ENCODE assay signal across 23 cellular contexts in genomic region chrX:139112432-139112831, GRCh38.
A peak's percentile ranks its signal among the peaks of the same experiment; 100 is the strongest.
DNase-seq lines count a peak whose midpoint lies in the region; ATAC-seq and TF ChIP-seq lines count a peak whose summit lies in the region.
"Had no signal": no experiment of that assay in that cellular context is flagged by ENCODE, and none has a peak within 500 bp of the region (broad histone marks: within the 10 kb centered on the region; RNA-seq: fewer than 3 reads in every experiment).

No MANE protein-coding gene starts in this region.

- H3K27me3 ChIP-seq in effector memory CD4-positive, alpha-beta T cell (replicated peaks; ENCODE audit: control insufficient read depth, insufficient read depth, low read length, poor library complexity, severe bottlenecking) = no peaks in the 10 kb centered on the region
- no peaks in the 10 kb centered on the region for H3K27me3 ChIP-seq in naive thymus-derived CD4-positive, alpha-beta T cell (ENCODE audit: control insufficient read depth in 2 of 2, insufficient read depth in 2 of 2, low read length in 2 of 2)
- H3K27me3 ChIP-seq: Peyer's patch, transverse colon had no signal

- ATAC-seq in naive thymus-derived CD4-positive, alpha-beta T cell = no peak
- ATAC-seq: activated T-helper 17 cell treated with anti-CD3 and anti-CD28 coated beads, Interleukin-2, amount 50 U/mL, for 72 hours; CD8-positive, alpha-beta T cell; K562 had no signal

- peaks cover 0 to 4% (median 0%) of the 10 kb centered on the region in 11 donors for H3K9me3 Mint-ChIP-seq in naive thymus-derived CD4-positive, alpha-beta T cell
- H3K9me3 Mint-ChIP-seq: activated T-helper 17 cell treated with anti-CD3 and anti-CD28 coated beads, Interleukin-2, amount 50 U/mL, for 72 hours; CD8-positive, alpha-beta T cell; neural crest cell had no signal

- no peak for TF ChIP-seq CTCF in AG10803 (conservative IDR thresholded peaks at IDR 0.05; ENCODE audit: low read length)

- intact Hi-C loops in naive thymus-derived CD4-positive, alpha-beta T cell (cut with micrococcal nuclease) = no loop called here

- no peaks in the 10 kb centered on the region for H3K9me3 ChIP-seq in effector memory CD4-positive, alpha-beta T cell (ENCODE audit: control insufficient read depth, low read length)
- H3K9me3 ChIP-seq in naive thymus-derived CD4-positive, alpha-beta T cell (ENCODE audit: control insufficient read depth in 2 of 3, low read length in 3 of 3) = no peaks in the 10 kb centered on the region
- H3K9me3 ChIP-seq: Peyer's patch, SK-N-SH, transverse colon had no signal

- no peaks in the 10 kb centered on the region for H3K27me3 Mint-ChIP-seq in naive thymus-derived CD4-positive, alpha-beta T cell
- H3K27me3 Mint-ChIP-seq: activated T-helper 17 cell treated with anti-CD3 and anti-CD28 coated beads, Interleukin-2, amount 50 U/mL, for 72 hours had no signal

- no peaks in the 10 kb centered on the region for H3K36me3 Mint-ChIP-seq in naive thymus-derived CD4-positive, alpha-beta T cell
- H3K36me3 Mint-ChIP-seq: CD8-positive, alpha-beta T cell had no signal

- H3K27ac Mint-ChIP-seq in naive thymus-derived CD4-positive, alpha-beta T cell = no peak overlapping the region
- H3K27ac Mint-ChIP-seq: activated T-helper 17 cell treated with anti-CD3 and anti-CD28 coated beads, Interleukin-2, amount 50 U/mL, for 72 hours; CD8-positive, alpha-beta T cell had no signal

- POLR2A ChIA-PET in naive thymus-derived CD4-positive, alpha-beta T cell (lab: Charles Lee) = no interaction called here

- H3K4me1 Mint-ChIP-seq in naive thymus-derived CD4-positive, alpha-beta T cell = no peaks in the 10 kb centered on the region
- H3K4me1 Mint-ChIP-seq: activated T-helper 17 cell treated with anti-CD3 and anti-CD28 coated beads, Interleukin-2, amount 50 U/mL, for 72 hours had no signal

- no peak overlapping the region for H3K4me3 ChIP-seq in AG10803 (ENCODE audit: low read length)
- H3K4me3 ChIP-seq in effector memory CD4-positive, alpha-beta T cell (ENCODE audit: insufficient read depth, low read depth, low read length, poor library complexity, severe bottlenecking) = no peak overlapping the region
- H3K4me3 ChIP-seq in naive thymus-derived CD4-positive, alpha-beta T cell (ENCODE audit: low read length) = no peak overlapping the region
- H3K4me3 ChIP-seq: K562, Peyer's patch, transverse colon had no signal

- no peak overlapping the region for H3K4me3 Mint-ChIP-seq in naive thymus-derived CD4-positive, alpha-beta T cell
- H3K4me3 Mint-ChIP-seq: activated T-helper 17 cell treated with anti-CD3 and anti-CD28 coated beads, Interleukin-2, amount 50 U/mL, for 72 hours; CD8-positive, alpha-beta T cell; neural crest cell had no signal

- peak; percentile 44 for DNase-seq in AG10803 (ENCODE audit: low read depth)
- peak; percentile 89 for DNase-seq in M059J (ENCODE audit: low read depth)
- peak; percentile 75 for DNase-seq in astrocyte of the hippocampus (ENCODE audit: low read depth, low spot score)
- DNase-seq in mucosa of gallbladder (ENCODE audit: low spot score) = peak; percentile 12
- DNase-seq in effector memory CD4-positive, alpha-beta T cell = no peak
- no peak for DNase-seq in naive thymus-derived CD4-positive, alpha-beta T cell
- DNase-seq in activated naive CD4-positive, alpha-beta T cell (lab: John Stamatoyannopoulos, UW) = no peak
- DNase-seq in activated effector memory CD4-positive, alpha-beta T cell treated with anti-CD3 and anti-CD28 coated beads, Interleukin-2, amount 50 U/mL, for 16 hours = no peak
- DNase-seq: activated CD4-positive, CD25-positive, alpha-beta regulatory T cell treated with anti-CD3 and anti-CD28 coated beads, Interleukin-2, amount 50 U/mL, for 72 hours; caudate nucleus; CD8-positive, alpha-beta T cell; hippocampal formation; kidney; NCI-H1105 treated with DMSO at 0.1 percent for 48 hours; NCI-H82; Peyer's patch; SK-N-SH; stimulated activated naive CD4-positive, alpha-beta T cell; T-helper 9 cell; transverse colon had no signal

- no peaks in the 10 kb centered on the region for H3K4me1 ChIP-seq in effector memory CD4-positive, alpha-beta T cell (ENCODE audit: control insufficient read depth, insufficient read depth, low read length, poor library complexity, severe bottlenecking)
- H3K4me1 ChIP-seq in naive thymus-derived CD4-positive, alpha-beta T cell (ENCODE audit: control insufficient read depth in 2 of 2, insufficient read depth in 2 of 2, low read length in 2 of 2) = no peaks in the 10 kb centered on the region
- H3K4me1 ChIP-seq: Peyer's patch, transverse colon had no signal

- no peaks in the 10 kb centered on the region for H3K36me3 ChIP-seq in effector memory CD4-positive, alpha-beta T cell (ENCODE audit: control insufficient read depth, insufficient read depth, low read length)
- no peaks in the 10 kb centered on the region for H3K36me3 ChIP-seq in naive thymus-derived CD4-positive, alpha-beta T cell (ENCODE audit: control insufficient read depth in 2 of 3, insufficient read depth in 3 of 3, low read length in 3 of 3)
- H3K36me3 ChIP-seq: Peyer's patch, transverse colon had no signal

- H3K27ac ChIP-seq in effector memory CD4-positive, alpha-beta T cell (ENCODE audit: insufficient read depth, low read length, poor library complexity, severe bottlenecking) = no peak overlapping the region
- no peak overlapping the region for H3K27ac ChIP-seq in naive thymus-derived CD4-positive, alpha-beta T cell (ENCODE audit: low read depth, low read length)
- H3K27ac ChIP-seq: Peyer's patch, transverse colon had no signal

- CTCF ChIA-PET in naive thymus-derived CD4-positive, alpha-beta T cell (lab: Charles Lee) = no interaction called here

Comparison
In these comparisons a context has a peak if more than half of its experiments do, and no peak if none do; other contexts are left out.
1. DNase-seq: peak in AG10803 (single experiment), M059J (single experiment), astrocyte of the hippocampus (single experiment) and mucosa of gallbladder (single experiment); none in effector memory CD4-positive, alpha-beta T cell (0 of 3), naive thymus-derived CD4-positive, alpha-beta T cell (0 of 9), activated naive CD4-positive, alpha-beta T cell (0 of 4) and activated effector memory CD4-positive, alpha-beta T cell treated with anti-CD3 and anti-CD28 coated beads, Interleukin-2, amount 50 U/mL, for 16 hours (single experiment).